15 cellular contexts compared by ENCODE assay signal in genomic region chr4:374298-375160, GRCh38. TPM values are rescaled to one million over a fixed set of nuclear protein-coding genes. Genes with fewer than 3 reads are reported as not detected.
DNase-seq lines count a peak whose midpoint lies in the region; ATAC-seq and TF ChIP-seq lines count a peak whose summit lies in the region.
"Had no signal": no experiment of that assay in that cellular context is flagged by ENCODE, and none has a peak within 500 bp of the region (broad histone marks: within the 10 kb centered on the region; RNA-seq: fewer than 3 reads in every experiment).

No MANE protein-coding gene starts in this region.

- peaks cover 77 to 94% of the 10 kb centered on the region in 2 experiments for H3K9me3 ChIP-seq in CD4-positive, CD25-positive, alpha-beta regulatory T cell (ENCODE audit: control insufficient read depth in 2 of 2, low read length in 2 of 2)
- H3K9me3 ChIP-seq in HUES64 (ENCODE audit: insufficient read depth, low read depth, low read length): peaks cover 98% of the 10 kb centered on the region
- peaks cover 76% of the 10 kb centered on the region for H3K9me3 ChIP-seq in hepatocyte (ENCODE audit: low read depth)
- H3K9me3 ChIP-seq in skeletal muscle tissue (ENCODE audit: control insufficient read depth in 3 of 3, low read length in 3 of 3): peaks cover 33 to 64% (median 45%) of the 10 kb centered on the region in 3 donors

- no peak overlapping the region for H3K27ac ChIP-seq in CD4-positive, CD25-positive, alpha-beta regulatory T cell (ENCODE audit: insufficient read depth, low read length, poor library complexity, severe bottlenecking)
- H3K27ac ChIP-seq in HUES64 (ENCODE audit: low read depth, low read length): no peak overlapping the region
- no peak overlapping the region for H3K27ac ChIP-seq in hepatocyte
- no peak overlapping the region for H3K27ac ChIP-seq in skeletal muscle tissue (ENCODE audit: low read depth, low read length)

- no peak overlapping the region for H3K4me2 ChIP-seq in hepatocyte

- H3K4me3 Mint-ChIP-seq in CD4-positive, CD25-positive, alpha-beta regulatory T cell: no peak overlapping the region
- H3K4me3 Mint-ChIP-seq: CD4-positive, alpha-beta memory T cell; H9 had no signal

- no peaks in the 10 kb centered on the region for H3K27me3 Mint-ChIP-seq in CD4-positive, CD25-positive, alpha-beta regulatory T cell
- H3K27me3 Mint-ChIP-seq: CD4-positive, alpha-beta memory T cell had no signal

- no peak for DNase-seq in CD4-positive, CD25-positive, alpha-beta regulatory T cell
- no peak for DNase-seq in hepatocyte (ENCODE audit: low spot score)
- no peak for DNase-seq in NCI-H524 treated with DMSO at 0.1 percent for 48 hours (lab: John Stamatoyannopoulos, UW)
- DNase-seq: AML-193; CD4-positive, alpha-beta memory T cell; DND-41; GDM1; H9; NCI-H1092; NCI-H187; SIG-M5 had no signal

- 91% methylated on average over 3 of the region's 6 CpGs for WGBS in HUES64
- 96% methylated on average over 6 of the region's 6 CpGs for WGBS in hepatocyte (ENCODE audit: low lambda C conversion rate, missing lambda C conversion rate)

- no peak for TF ChIP-seq CTCF in hepatocyte (IDR thresholded peaks at IDR 0.05; ENCODE audit: poor library complexity)

- H3K9ac ChIP-seq in HUES64 (ENCODE audit: low read depth, low read length) (no peak overlapping the region), skeletal muscle tissue (ENCODE audit: low read depth in 1 of 3, low read length in 3 of 3) (no peak overlapping the region)

- H3K9me2 ChIP-seq in hepatocyte (replicated peaks; ENCODE audit: insufficient read depth): no peaks in the 10 kb centered on the region

- no peaks in the 10 kb centered on the region for H4K20me1 ChIP-seq in hepatocyte (ENCODE audit: insufficient read depth, poor library complexity, severe bottlenecking)

- H3K36me3 ChIP-seq in CD4-positive, CD25-positive, alpha-beta regulatory T cell (ENCODE audit: control insufficient read depth, insufficient read depth, low read length): peaks cover 22% of the 10 kb centered on the region
- H3K36me3 ChIP-seq in HUES64 (ENCODE audit: insufficient read depth, low read length) (peaks cover 79% of the 10 kb centered on the region), hepatocyte (replicated peaks; ENCODE audit: insufficient read depth, low read depth) (peaks cover 23% of the 10 kb centered on the region), skeletal muscle tissue (ENCODE audit: control insufficient read depth in 3 of 3, insufficient read depth in 3 of 3, low read length in 3 of 3) (peaks cover 23 to 32% (median 24%) of the 10 kb centered on the region in 3 donors)

- no peak overlapping the region for H3K27ac Mint-ChIP-seq in CD4-positive, CD25-positive, alpha-beta regulatory T cell
- H3K27ac Mint-ChIP-seq: CD4-positive, alpha-beta memory T cell; H9 had no signal

- H3K36me3 Mint-ChIP-seq in CD4-positive, CD25-positive, alpha-beta regulatory T cell: peaks cover 32% of the 10 kb centered on the region

- no peaks in the 10 kb centered on the region for H3K27me3 ChIP-seq in CD4-positive, CD25-positive, alpha-beta regulatory T cell (ENCODE audit: control insufficient read depth, insufficient read depth, low read length)
- no peaks in the 10 kb centered on the region for H3K27me3 ChIP-seq in HUES64 (ENCODE audit: insufficient read depth, low read length)
- no peaks in the 10 kb centered on the region for H3K27me3 ChIP-seq in hepatocyte
- H3K27me3 ChIP-seq in skeletal muscle tissue (ENCODE audit: control insufficient read depth in 3 of 3, insufficient read depth in 3 of 3, low read length in 3 of 3): no peaks in the 10 kb centered on the region

- no peak overlapping the region for H2AFZ ChIP-seq in hepatocyte

- H3K4me3 ChIP-seq in CD4-positive, CD25-positive, alpha-beta regulatory T cell (ENCODE audit: low read depth, low read length): peak overlapping the region; percentile 20
- H3K4me3 ChIP-seq in HUES64 (ENCODE audit: low read length) (peak overlapping the region; percentile 28), hepatocyte (peak overlapping the region; percentile 15), skeletal muscle tissue (ENCODE audit: low read length in 3 of 3) (peak overlapping the region in 2 of 3 donors; percentile 41 to 46)

- no peaks in the 10 kb centered on the region for H3K4me1 ChIP-seq in CD4-positive, CD25-positive, alpha-beta regulatory T cell (ENCODE audit: control insufficient read depth, insufficient read depth, low read length, poor library complexity, severe bottlenecking)
- H3K4me1 ChIP-seq in HUES64 (ENCODE audit: insufficient read depth, low read length) (no peaks in the 10 kb centered on the region), hepatocyte (ENCODE audit: insufficient read depth) (no peaks in the 10 kb centered on the region), skeletal muscle tissue (ENCODE audit: control insufficient read depth in 3 of 3, insufficient read depth in 3 of 3, low read length in 3 of 3) (no peaks in the 10 kb centered on the region)

- ATAC-seq in CD4-positive, CD25-positive, alpha-beta regulatory T cell (ENCODE audit: low read depth in 2 of 2): no peak
- no peak for ATAC-seq in HG03460 (IDR thresholded peaks at IDR 0.05; ENCODE audit: unreplicated experiment)
- no peak for ATAC-seq in GM21619 (IDR thresholded peaks at IDR 0.05; ENCODE audit: unreplicated experiment)

- H3K9me3 Mint-ChIP-seq in CD4-positive, CD25-positive, alpha-beta regulatory T cell: peaks cover 0 to 75% (median 26%) of the 10 kb centered on the region in 7 donors

- H3K4me1 Mint-ChIP-seq in CD4-positive, CD25-positive, alpha-beta regulatory T cell: no peaks in the 10 kb centered on the region
- H3K4me1 Mint-ChIP-seq: CD4-positive, alpha-beta memory T cell; H9 had no signal

- no peaks in the 10 kb centered on the region for H3K79me2 ChIP-seq in hepatocyte

RNA-seq across cellular contexts. Expression of gene ZNF141, which starts 36.9 kb away (rescaled TPM):
- total RNA-seq in CD4-positive, CD25-positive, alpha-beta regulatory T cell: 17.3 TPM
- 10 to 100 TPM in 3 of 4 donors, 1 to 10 TPM in 1; 8.2 to 12.0 (median 10.7) TPM for polyA plus RNA-seq in CD4-positive, CD25-positive, alpha-beta regulatory T cell
- polyA plus RNA-seq in HUES64 (2013, experiment 1 of 2): 15.2 TPM
- 13.9 TPM for polyA plus RNA-seq in HUES64 (2013, experiment 2 of 2)
- total RNA-seq in hepatocyte (12.8 and 20.3 TPM in 2 replicates), skeletal muscle tissue (15.7 TPM)
- 3.7 and 7.4 TPM in 2 replicates for polyA plus RNA-seq in hepatocyte
